In the genomic region with DNA sequence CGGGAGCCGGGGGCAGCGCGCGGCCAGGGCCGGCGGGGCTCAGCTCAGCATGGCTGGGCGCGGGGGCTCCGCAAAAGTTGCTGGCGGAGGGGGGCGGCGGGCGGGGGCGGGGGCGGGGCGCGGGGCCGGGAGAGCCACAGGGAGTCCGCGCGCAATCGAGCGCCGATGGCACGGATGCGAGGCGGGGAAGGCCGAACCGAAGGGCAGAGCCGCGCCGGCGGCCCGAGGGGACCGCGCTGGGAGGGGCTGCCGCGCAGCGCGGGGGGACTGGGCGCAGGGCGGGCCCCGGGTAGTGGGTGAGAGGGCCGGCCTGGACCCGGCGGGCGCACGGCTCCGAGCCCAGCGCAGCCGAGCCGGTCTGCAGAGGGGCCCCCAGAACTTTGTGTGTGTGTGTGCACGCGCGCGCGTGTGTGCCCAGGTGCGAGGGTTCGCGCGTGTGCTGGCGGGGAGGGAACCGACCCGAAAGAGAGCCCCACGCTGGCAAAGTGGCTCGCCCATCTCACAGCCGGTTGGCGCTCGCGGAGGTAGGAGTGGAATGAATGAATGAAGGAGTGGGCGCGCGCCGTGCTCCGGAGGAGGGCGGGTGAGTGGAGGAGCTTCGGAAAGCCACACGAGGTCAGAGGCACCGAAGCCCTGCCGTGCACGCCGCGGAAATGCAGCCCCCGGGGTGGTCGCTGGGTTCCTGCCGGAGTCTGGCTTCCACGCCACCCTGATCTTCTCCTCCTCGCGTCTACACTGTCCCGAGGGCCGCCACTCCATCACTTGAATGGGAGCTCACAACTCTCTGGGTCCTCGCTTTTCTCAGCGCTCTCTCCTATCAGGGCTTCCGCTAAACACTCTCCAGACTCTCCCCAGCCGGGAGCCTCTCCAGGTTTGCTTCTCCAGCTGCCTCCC, we compare ENCODE assay signal across 1 cellular context.
TF ChIP-seq lines count a peak whose summit lies in the region.

Gene HIPK2 (minus strand): TSS at position 51 of the 894 bp plus-strand sequence. CDS start 375 bp downstream, outside the sequence.

TF ChIP-seq in K562, 482 proteins besides CTCF, POLR2A, EP300 and RAD21 (continued from another document and continues in another):
- no peak for TF ChIP-seq CUX1 (CRISPR knock-in tag; IDR thresholded peaks at IDR 0.05)
- peak; percentile 98 for TF ChIP-seq ZNF24 (IDR thresholded peaks at IDR 0.05)
- TF ChIP-seq, protein P1, sequence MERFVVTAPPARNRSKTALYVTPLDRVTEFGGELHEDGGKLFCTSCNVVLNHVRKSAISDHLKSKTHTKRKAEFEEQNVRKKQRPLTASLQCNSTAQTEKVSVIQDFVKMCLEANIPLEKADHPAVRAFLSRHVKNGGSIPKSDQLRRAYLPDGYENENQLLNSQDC (CRISPR knock-in tag; IDR thresholded peaks at IDR 0.05): no peak
- TF ChIP-seq ELF2 (CRISPR knock-in tag; IDR thresholded peaks at IDR 0.05): no peak
- TF ChIP-seq MNT (conservative IDR thresholded peaks at IDR 0.05): peak in 1 of 2 experiments; percentile 65; a peak in 2 of 4 replicates
- no peak for TF ChIP-seq CBFB (CRISPR knock-in tag; IDR thresholded peaks at IDR 0.05)
- TF ChIP-seq RBM14 (IDR thresholded peaks at IDR 0.05; ENCODE audit: borderline replicate concordance, insufficient read depth, low read depth, low read length): no peak
- TF ChIP-seq ZFPM2 (CRISPR knock-in tag; IDR thresholded peaks at IDR 0.05): no peak
- TF ChIP-seq ZNF133 (CRISPR knock-in tag; IDR thresholded peaks at IDR 0.05): no peak
- no peak; the same call in none of the 2 replicates for TF ChIP-seq GATAD2B (IDR thresholded peaks at IDR 0.05; ENCODE audit: borderline replicate concordance)
- TF ChIP-seq, protein P2, sequence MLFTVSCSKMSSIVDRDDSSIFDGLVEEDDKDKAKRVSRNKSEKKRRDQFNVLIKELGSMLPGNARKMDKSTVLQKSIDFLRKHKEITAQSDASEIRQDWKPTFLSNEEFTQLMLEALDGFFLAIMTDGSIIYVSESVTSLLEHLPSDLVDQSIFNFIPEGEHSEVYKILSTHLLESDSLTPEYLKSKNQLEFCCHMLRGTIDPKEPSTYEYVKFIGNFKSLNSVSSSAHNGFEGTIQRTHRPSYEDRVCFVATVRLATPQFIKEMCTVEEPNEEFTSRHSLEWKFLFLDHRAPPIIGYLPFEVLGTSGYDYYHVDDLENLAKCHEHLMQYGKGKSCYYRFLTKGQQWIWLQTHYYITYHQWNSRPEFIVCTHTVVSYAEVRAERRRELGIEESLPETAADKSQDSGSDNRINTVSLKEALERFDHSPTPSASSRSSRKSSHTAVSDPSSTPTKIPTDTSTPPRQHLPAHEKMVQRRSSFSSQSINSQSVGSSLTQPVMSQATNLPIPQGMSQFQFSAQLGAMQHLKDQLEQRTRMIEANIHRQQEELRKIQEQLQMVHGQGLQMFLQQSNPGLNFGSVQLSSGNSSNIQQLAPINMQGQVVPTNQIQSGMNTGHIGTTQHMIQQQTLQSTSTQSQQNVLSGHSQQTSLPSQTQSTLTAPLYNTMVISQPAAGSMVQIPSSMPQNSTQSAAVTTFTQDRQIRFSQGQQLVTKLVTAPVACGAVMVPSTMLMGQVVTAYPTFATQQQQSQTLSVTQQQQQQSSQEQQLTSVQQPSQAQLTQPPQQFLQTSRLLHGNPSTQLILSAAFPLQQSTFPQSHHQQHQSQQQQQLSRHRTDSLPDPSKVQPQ (CRISPR knock-in tag; IDR thresholded peaks at IDR 0.05; ENCODE audit: borderline replicate concordance): no peak
- no peak for TF ChIP-seq RFX1 (IDR thresholded peaks at IDR 0.05)
- TF ChIP-seq SREBF1 (IDR thresholded peaks at IDR 0.05; ENCODE audit: borderline replicate concordance, low read depth, low read length): no peak
- no peak for TF ChIP-seq ZNF140 (CRISPR knock-in tag; IDR thresholded peaks at IDR 0.05)
- no peak for TF ChIP-seq RBM39 (optimal IDR thresholded peaks at IDR 0.05; ENCODE audit: low read depth, low read length)
- TF ChIP-seq NUFIP1 (IDR thresholded peaks at IDR 0.05; ENCODE audit: partially characterized antibody): no peak
- TF ChIP-seq ZBTB12 (CRISPR knock-in tag; IDR thresholded peaks at IDR 0.05): no peak
- TF ChIP-seq HNRNPLL (IDR thresholded peaks at IDR 0.05; ENCODE audit: low read depth, low read length, poor library complexity, severe bottlenecking): peak; percentile 3
- TF ChIP-seq ZNF512 (tag; IDR thresholded peaks at IDR 0.05): no peak
- TF ChIP-seq ZNF699 (CRISPR knock-in tag; IDR thresholded peaks at IDR 0.05; ENCODE audit: insufficient replicate concordance): no peak
- no peak for TF ChIP-seq NCOA4 (IDR thresholded peaks at IDR 0.05; ENCODE audit: partially characterized antibody)
- TF ChIP-seq ZBTB8A (IDR thresholded peaks at IDR 0.05; ENCODE audit: partially characterized antibody): no peak
- TF ChIP-seq KLF10 (CRISPR knock-in tag; IDR thresholded peaks at IDR 0.05): no peak
- TF ChIP-seq ZNF212 (CRISPR knock-in tag; IDR thresholded peaks at IDR 0.05): no peak
- no peak for TF ChIP-seq POLR3G (IDR thresholded peaks at IDR 0.05; ENCODE audit: extremely low read depth, insufficient read length, insufficient replicate concordance)
- TF ChIP-seq HCFC1 (IDR thresholded peaks at IDR 0.05; ENCODE audit: low read depth, low read length): peak; percentile 55
- TF ChIP-seq MEF2A (IDR thresholded peaks at IDR 0.05; ENCODE audit: control insufficient read depth, low read depth, low read length): no peak
- TF ChIP-seq ETV5 (CRISPR knock-in tag; IDR thresholded peaks at IDR 0.05; ENCODE audit: low read depth): peak; percentile 63
- no peak for TF ChIP-seq ARID2 (IDR thresholded peaks at IDR 0.05)
- TF ChIP-seq ATF1 (CRISPR knock-in tag; IDR thresholded peaks at IDR 0.05): no peak; the same call in 1 of the 2 replicates
- peak; percentile 41; the same call in 1 of the 2 replicates for TF ChIP-seq ATF1 (tag; IDR thresholded peaks at IDR 0.05)
- 0 out of 2 replicates have a peak, but pooled peaks have one; percentile 50 for TF ChIP-seq GMEB1 (CRISPR knock-in tag; IDR thresholded peaks at IDR 0.05)
- TF ChIP-seq, protein P3, sequence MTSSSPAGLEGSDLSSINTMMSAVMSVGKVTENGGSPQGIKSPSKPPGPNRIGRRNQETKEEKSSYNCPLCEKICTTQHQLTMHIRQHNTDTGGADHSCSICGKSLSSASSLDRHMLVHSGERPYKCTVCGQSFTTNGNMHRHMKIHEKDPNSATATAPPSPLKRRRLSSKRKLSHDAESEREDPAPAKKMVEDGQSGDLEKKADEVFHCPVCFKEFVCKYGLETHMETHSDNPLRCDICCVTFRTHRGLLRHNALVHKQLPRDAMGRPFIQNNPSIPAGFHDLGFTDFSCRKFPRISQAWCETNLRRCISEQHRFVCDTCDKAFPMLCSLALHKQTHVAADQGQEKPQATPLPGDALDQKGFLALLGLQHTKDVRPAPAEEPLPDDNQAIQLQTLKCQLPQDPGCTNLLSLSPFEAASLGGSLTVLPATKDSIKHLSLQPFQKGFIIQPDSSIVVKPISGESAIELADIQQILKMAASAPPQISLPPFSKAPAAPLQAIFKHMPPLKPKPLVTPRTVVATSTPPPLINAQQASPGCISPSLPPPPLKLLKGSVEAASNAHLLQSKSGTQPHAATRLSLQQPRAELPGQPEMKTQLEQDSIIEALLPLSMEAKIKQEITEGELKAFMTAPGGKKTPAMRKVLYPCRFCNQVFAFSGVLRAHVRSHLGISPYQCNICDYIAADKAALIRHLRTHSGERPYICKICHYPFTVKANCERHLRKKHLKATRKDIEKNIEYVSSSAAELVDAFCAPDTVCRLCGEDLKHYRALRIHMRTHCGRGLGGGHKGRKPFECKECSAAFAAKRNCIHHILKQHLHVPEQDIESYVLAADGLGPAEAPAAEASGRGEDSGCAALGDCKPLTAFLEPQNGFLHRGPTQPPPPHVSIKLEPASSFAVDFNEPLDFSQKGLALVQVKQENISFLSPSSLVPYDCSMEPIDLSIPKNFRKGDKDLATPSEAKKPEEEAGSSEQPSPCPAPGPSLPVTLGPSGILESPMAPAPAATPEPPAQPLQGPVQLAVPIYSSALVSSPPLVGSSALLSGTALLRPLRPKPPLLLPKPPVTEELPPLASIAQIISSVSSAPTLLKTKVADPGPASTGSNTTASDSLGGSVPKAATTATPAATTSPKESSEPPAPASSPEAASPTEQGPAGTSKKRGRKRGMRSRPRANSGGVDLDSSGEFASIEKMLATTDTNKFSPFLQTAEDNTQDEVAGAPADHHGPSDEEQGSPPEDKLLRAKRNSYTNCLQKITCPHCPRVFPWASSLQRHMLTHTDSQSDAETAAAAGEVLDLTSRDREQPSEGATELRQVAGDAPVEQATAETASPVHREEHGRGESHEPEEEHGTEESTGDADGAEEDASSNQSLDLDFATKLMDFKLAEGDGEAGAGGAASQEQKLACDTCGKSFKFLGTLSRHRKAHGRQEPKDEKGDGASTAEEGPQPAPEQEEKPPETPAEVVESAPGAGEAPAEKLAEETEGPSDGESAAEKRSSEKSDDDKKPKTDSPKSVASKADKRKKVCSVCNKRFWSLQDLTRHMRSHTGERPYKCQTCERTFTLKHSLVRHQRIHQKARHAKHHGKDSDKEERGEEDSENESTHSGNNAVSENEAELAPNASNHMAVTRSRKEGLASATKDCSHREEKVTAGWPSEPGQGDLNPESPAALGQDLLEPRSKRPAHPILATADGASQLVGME (CRISPR knock-in tag; IDR thresholded peaks at IDR 0.05): peak; percentile 53; the same call in 1 of the 2 replicates
- TF ChIP-seq MAZ (CRISPR knock-in tag; conservative IDR thresholded peaks at IDR 0.05 in 1 of 2, IDR thresholded peaks at IDR 0.05 in 1 of 2): peak; percentile 74 to 95
- TF ChIP-seq FOSL1 (tag; conservative IDR thresholded peaks at IDR 0.05): no peak
